In the genomic region with DNA sequence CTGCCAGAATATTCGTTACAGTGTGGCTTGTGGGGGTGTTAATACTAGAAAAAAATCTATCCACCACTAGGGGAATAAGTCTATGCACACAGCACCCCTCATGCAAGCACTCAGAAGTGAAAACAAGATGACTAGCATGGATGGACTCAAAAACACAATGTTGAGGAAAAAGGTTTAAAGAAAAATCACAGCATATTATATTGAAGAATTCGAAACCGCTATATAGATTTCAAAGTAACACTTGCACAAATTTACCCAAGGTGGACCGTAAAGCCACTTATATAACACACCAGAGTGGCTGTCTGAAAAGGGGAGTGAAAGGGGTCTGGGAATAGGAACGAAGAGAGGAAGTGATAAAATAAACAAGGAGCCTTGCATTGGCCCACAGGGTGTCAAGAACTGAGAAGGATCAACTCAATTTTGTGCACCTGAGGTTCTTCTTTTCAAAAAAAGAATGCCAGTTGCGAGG, we compare ENCODE assay signal across 1 cellular context.
TF ChIP-seq lines count a peak whose summit lies in the region.

No MANE protein-coding gene starts in this region.

TF ChIP-seq in HCT116, 20 proteins besides CTCF, POLR2A, EP300 and RAD21 (continued from another document):
- TF ChIP-seq FOSL1 (IDR thresholded peaks at IDR 0.05; ENCODE audit: low read depth) (0 out of 2 replicates have a peak, but pooled peaks have one; percentile 5), EGR1 (IDR thresholded peaks at IDR 0.05; ENCODE audit: low read depth) (peak; percentile 37; the same call in 1 of the 2 replicates), ELF1 (IDR thresholded peaks at IDR 0.05; ENCODE audit: borderline replicate concordance, low read depth) (no peak), CEBPB (IDR thresholded peaks at IDR 0.05; ENCODE audit: low read depth) (no peak), EZH2 (IDR thresholded peaks at IDR 0.05) (no peak), ZFX (IDR thresholded peaks at IDR 0.05) (no peak), EZH2phosphoT487 (IDR thresholded peaks at IDR 0.05; ENCODE audit: borderline replicate concordance) (no peak), YY1 (IDR thresholded peaks at IDR 0.05; ENCODE audit: extremely low read depth, insufficient replicate concordance, low read depth, low read length) (no peak), POLR2AphosphoS5 (IDR thresholded peaks at IDR 0.05; ENCODE audit: low read depth, low read length) (peak; percentile 11; the same call in 1 of the 2 replicates)
- TF ChIP-seq, protein P1, sequence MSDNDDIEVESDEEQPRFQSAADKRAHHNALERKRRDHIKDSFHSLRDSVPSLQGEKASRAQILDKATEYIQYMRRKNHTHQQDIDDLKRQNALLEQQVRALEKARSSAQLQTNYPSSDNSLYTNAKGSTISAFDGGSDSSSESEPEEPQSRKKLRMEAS (IDR thresholded peaks at IDR 0.05), result 0 out of 2 replicates have a peak, but pooled peaks have one; percentile 37
- TF ChIP-seq, protein P2, sequence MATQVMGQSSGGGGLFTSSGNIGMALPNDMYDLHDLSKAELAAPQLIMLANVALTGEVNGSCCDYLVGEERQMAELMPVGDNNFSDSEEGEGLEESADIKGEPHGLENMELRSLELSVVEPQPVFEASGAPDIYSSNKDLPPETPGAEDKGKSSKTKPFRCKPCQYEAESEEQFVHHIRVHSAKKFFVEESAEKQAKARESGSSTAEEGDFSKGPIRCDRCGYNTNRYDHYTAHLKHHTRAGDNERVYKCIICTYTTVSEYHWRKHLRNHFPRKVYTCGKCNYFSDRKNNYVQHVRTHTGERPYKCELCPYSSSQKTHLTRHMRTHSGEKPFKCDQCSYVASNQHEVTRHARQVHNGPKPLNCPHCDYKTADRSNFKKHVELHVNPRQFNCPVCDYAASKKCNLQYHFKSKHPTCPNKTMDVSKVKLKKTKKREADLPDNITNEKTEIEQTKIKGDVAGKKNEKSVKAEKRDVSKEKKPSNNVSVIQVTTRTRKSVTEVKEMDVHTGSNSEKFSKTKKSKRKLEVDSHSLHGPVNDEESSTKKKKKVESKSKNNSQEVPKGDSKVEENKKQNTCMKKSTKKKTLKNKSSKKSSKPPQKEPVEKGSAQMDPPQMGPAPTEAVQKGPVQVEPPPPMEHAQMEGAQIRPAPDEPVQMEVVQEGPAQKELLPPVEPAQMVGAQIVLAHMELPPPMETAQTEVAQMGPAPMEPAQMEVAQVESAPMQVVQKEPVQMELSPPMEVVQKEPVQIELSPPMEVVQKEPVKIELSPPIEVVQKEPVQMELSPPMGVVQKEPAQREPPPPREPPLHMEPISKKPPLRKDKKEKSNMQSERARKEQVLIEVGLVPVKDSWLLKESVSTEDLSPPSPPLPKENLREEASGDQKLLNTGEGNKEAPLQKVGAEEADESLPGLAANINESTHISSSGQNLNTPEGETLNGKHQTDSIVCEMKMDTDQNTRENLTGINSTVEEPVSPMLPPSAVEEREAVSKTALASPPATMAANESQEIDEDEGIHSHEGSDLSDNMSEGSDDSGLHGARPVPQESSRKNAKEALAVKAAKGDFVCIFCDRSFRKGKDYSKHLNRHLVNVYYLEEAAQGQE (IDR thresholded peaks at IDR 0.05; ENCODE audit: low read depth), result no peak
- TF ChIP-seq, protein P3, sequence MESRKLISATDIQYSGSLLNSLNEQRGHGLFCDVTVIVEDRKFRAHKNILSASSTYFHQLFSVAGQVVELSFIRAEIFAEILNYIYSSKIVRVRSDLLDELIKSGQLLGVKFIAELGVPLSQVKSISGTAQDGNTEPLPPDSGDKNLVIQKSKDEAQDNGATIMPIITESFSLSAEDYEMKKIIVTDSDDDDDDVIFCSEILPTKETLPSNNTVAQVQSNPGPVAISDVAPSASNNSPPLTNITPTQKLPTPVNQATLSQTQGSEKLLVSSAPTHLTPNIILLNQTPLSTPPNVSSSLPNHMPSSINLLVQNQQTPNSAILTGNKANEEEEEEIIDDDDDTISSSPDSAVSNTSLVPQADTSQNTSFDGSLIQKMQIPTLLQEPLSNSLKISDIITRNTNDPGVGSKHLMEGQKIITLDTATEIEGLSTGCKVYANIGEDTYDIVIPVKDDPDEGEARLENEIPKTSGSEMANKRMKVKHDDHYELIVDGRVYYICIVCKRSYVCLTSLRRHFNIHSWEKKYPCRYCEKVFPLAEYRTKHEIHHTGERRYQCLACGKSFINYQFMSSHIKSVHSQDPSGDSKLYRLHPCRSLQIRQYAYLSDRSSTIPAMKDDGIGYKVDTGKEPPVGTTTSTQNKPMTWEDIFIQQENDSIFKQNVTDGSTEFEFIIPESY (IDR thresholded peaks at IDR 0.05; ENCODE audit: extremely low read depth, insufficient replicate concordance, low read length), result no peak
